11 cellular contexts compared by ENCODE assay signal in genomic region chr11:34613462-34614183, GRCh38. TPM values are rescaled to one million over a fixed set of nuclear protein-coding genes. Genes with fewer than 3 reads are reported as not detected.
A peak's percentile ranks its signal among the peaks of the same experiment; 100 is the strongest.
DNase-seq lines count a peak whose midpoint lies in the region; ATAC-seq lines count a peak whose summit lies in the region.
"Had no signal": no experiment of that assay in that cellular context is flagged by ENCODE, and none has a peak within 500 bp of the region (broad histone marks: within the 10 kb centered on the region; RNA-seq: fewer than 3 reads in every experiment).

No MANE protein-coding gene starts in this region.

- no peak overlapping the region for H3K27ac Mint-ChIP-seq in memory B cell
- H3K27ac Mint-ChIP-seq: nephron had no signal

- H3K4me3 Mint-ChIP-seq in memory B cell = no peak overlapping the region
- H3K4me3 Mint-ChIP-seq: nephron had no signal

- no peaks in the 10 kb centered on the region for H3K27me3 Mint-ChIP-seq in memory B cell

- H3K36me3 Mint-ChIP-seq in memory B cell = no peaks in the 10 kb centered on the region

- peaks cover 9% of the 10 kb centered on the region for H3K4me1 Mint-ChIP-seq in memory B cell

- peak; percentile 63 for ATAC-seq in GM21526 (IDR thresholded peaks at IDR 0.05; ENCODE audit: low FRiP score, unreplicated experiment)
- ATAC-seq in HG03460 (IDR thresholded peaks at IDR 0.05; ENCODE audit: unreplicated experiment) = peak; percentile 86
- peak; percentile 53 for ATAC-seq in memory B cell (ENCODE audit: low read depth)
- no peak for ATAC-seq in esophagus mucosa
- ATAC-seq: gastrocnemius medialis had no signal

- H3K9me3 Mint-ChIP-seq in memory B cell = no peaks in the 10 kb centered on the region
- H3K9me3 Mint-ChIP-seq: nephron had no signal

- DNase-seq in SIG-M5 treated with dmso at 0.1 percent for 504 hours (lab: John Stamatoyannopoulos, UW; ENCODE audit: unreplicated experiment) = peak; percentile 83
- DNase-seq in SIG-M5 (lab: John Stamatoyannopoulos, UW) = no peak
- DNase-seq in memory B cell (ENCODE audit: low spot score in 2 of 2) = no peak
- DNase-seq in NCI-H446 (lab: John Stamatoyannopoulos, UW) = no peak
- DNase-seq in NCI-H524 treated with DMSO at 0.1 percent for 48 hours (lab: John Stamatoyannopoulos, UW) = no peak
- DNase-seq: gastrocnemius medialis had no signal

RNA-seq across cellular contexts. Expression of gene EHF, which starts 7.3 kb away (rescaled TPM):
- 342 TPM for total RNA-seq in esophagus mucosa
- total RNA-seq: T-helper 1 cell treated with Interleukin-12 subunit alpha and Interleukin-12 subunit beta and Interleukin-4 antibody, amounts not matched to agents 30 ng/mL and 1 ng/mL, for 36 hours had no signal
